8 cellular contexts compared by ENCODE assay signal in genomic region chr19:8615813-8616596, GRCh38. TPM values are rescaled to one million over a fixed set of nuclear protein-coding genes. Genes with fewer than 3 reads are reported as not detected.
DNase-seq lines count a peak whose midpoint lies in the region; ATAC-seq and TF ChIP-seq lines count a peak whose summit lies in the region.

No MANE protein-coding gene starts in this region.

- CTCF ChIA-PET in Panc1 (lab: Charles Lee): interaction anchor here (0.6 to 0.8 kb wide), 2 partner anchors 40 to 460 kb away, joined by 3 read pairs; no protein-coding TSS in a partner anchor

- TF ChIP-seq CTCF in Panc1 (IDR thresholded peaks at IDR 0.05) (peak; percentile 90), foreskin keratinocyte (conservative IDR thresholded peaks at IDR 0.05) (peak; percentile 57), psoas muscle (IDR thresholded peaks at IDR 0.05) (peak; percentile 68)

- no TSS peak for BruUV-seq in Panc1 (replicated peaks; lab: Mats Ljungman, UMichigan)

- H3K27me3 ChIP-seq in Panc1 (ENCODE audit: control insufficient read depth, insufficient read depth, low read length) (no peaks in the 10 kb centered on the region), foreskin keratinocyte (no peaks in the 10 kb centered on the region), psoas muscle (ENCODE audit: insufficient read depth in 3 of 3, low read length in 2 of 3) (peaks cover 0 to 3% (median 0%) of the 10 kb centered on the region in 3 donors)

- no peaks in the 10 kb centered on the region for H3K36me3 ChIP-seq in Panc1 (ENCODE audit: control insufficient read depth, insufficient read depth, low read length)
- H3K36me3 ChIP-seq in psoas muscle (ENCODE audit: insufficient read depth in 1 of 2, low read depth in 1 of 2): no peaks in the 10 kb centered on the region

- POLR2A ChIA-PET in Panc1 (lab: Charles Lee): interaction anchor here (0.8 kb wide), 1 partner anchor 14 kb away, joined by 3 read pairs; the partner anchor contains the start of gene NFILZ

- peaks cover 8% of the 10 kb centered on the region for H3K4me1 ChIP-seq in Panc1 (ENCODE audit: control insufficient read depth, insufficient read depth, low read length)
- no peaks in the 10 kb centered on the region for H3K4me1 ChIP-seq in foreskin keratinocyte
- H3K4me1 ChIP-seq in psoas muscle: no peaks in the 10 kb centered on the region

- WGBS in psoas muscle, 3 donors: 25 to 28% (median 25%) methylated on average over 22 to 23 of the region's 23 CpGs

- DNase-seq in activated gamma-delta T cell treated with Interleukin-2 at 50 U/mL for 16 hours: peak; percentile 49
- no peak for DNase-seq in activated gamma-delta T cell (lab: John Stamatoyannopoulos, UW)
- no peak for DNase-seq in Panc1 (ENCODE audit: low read depth, low spot score)
- peak; percentile 39 for DNase-seq in activated T-helper 1 cell treated with Interleukin-2 at 50 U/mL for 16 hours (ENCODE audit: low read depth)
- no peak for DNase-seq in foreskin keratinocyte
- DNase-seq in psoas muscle: peak; percentile 34 to 59

- peak; percentile 39; the same call in 1 of the 2 replicates for ATAC-seq in Panc1
- ATAC-seq in foreskin keratinocyte: no peak
- ATAC-seq in psoas muscle: no peak
- no peak for ATAC-seq in HG02642 (IDR thresholded peaks at IDR 0.05; ENCODE audit: poor library complexity, unreplicated experiment)
- ATAC-seq in HG03342 (IDR thresholded peaks at IDR 0.05; ENCODE audit: unreplicated experiment): no peak

- peak overlapping the region in 1 of 2 experiments; percentile 16; a peak in 1 of 4 replicates for H3K4me3 ChIP-seq in Panc1 (ENCODE audit: low read depth in 2 of 2, low read length in 2 of 2)
- no peak overlapping the region for H3K4me3 ChIP-seq in psoas muscle

- no peaks in the 10 kb centered on the region for H3K9me3 ChIP-seq in Panc1 (ENCODE audit: control insufficient read depth, insufficient read depth, low read depth, low read length)
- H3K9me3 ChIP-seq in psoas muscle: no peaks in the 10 kb centered on the region

- H3K27ac ChIP-seq in Panc1 (ENCODE audit: low read length) (no peak overlapping the region), foreskin keratinocyte (no peak overlapping the region), psoas muscle (no peak overlapping the region)

- in situ Hi-C loops in Panc1 (cut with HindIII; ENCODE audit: low pct_unique_long_range_greater_than_20kb, low sequenced_read_pairs): no loop called here

- intact Hi-C loops in Panc1 (cut with micrococcal nuclease; ENCODE audit: unreplicated experiment) (no loop called here), psoas muscle (cut with DNase I) (no loop called here)

RNA-seq across cellular contexts. Expression of gene ADAMTS10, which starts 5.5 kb away (rescaled TPM):
- total RNA-seq in Panc1 (2021; ENCODE audit: unreplicated experiment) (10.0 TPM), foreskin keratinocyte (not detected in 2 replicates), psoas muscle (1 to 10 TPM; 1.9 to 8.2 (median 3.8) TPM)
- 16.6 TPM for polyA plus RNA-seq in Panc1 (2012; ENCODE audit: insufficient read length)
- polyA plus RNA-seq in foreskin keratinocyte (not detected in 2 replicates), psoas muscle (1 to 10 TPM; 3.4 to 3.8 (median 3.4) TPM)

RNA-seq across cellular contexts. Expression of gene NFILZ, which starts 14.4 kb away (rescaled TPM):
- total RNA-seq in Panc1 (2021; ENCODE audit: unreplicated experiment) (not detected), foreskin keratinocyte (not detected in 2 replicates), psoas muscle (not detected)
- polyA plus RNA-seq in Panc1 (2012; ENCODE audit: insufficient read length): not detected
- polyA plus RNA-seq in foreskin keratinocyte (not detected in 2 replicates), psoas muscle (not detected)

RNA-seq across cellular contexts. Expression of gene MYO1F, which starts 38.8 kb away (rescaled TPM):
- total RNA-seq in Panc1 (2021; ENCODE audit: unreplicated experiment) (0.33 TPM), foreskin keratinocyte (0.07 and 0.11 TPM in 2 replicates), psoas muscle (1 to 10 TPM; 3.5 to 6.3 (median 5.2) TPM)
- polyA plus RNA-seq in Panc1 (2012; ENCODE audit: insufficient read length): 1.7 TPM
- polyA plus RNA-seq in foreskin keratinocyte (0.10 and 0.17 TPM in 2 replicates), psoas muscle (1 to 10 TPM in 2 of 3 donors, under 1 TPM in 1; 1.00 to 1.0 (median 1.0) TPM)

Comparison
In these comparisons a context has a peak if more than half of its experiments do, and no peak if none do; other contexts are left out.
1. DNase-seq: peak in activated gamma-delta T cell treated with Interleukin-2 at 50 U/mL for 16 hours (single experiment), activated T-helper 1 cell treated with Interleukin-2 at 50 U/mL for 16 hours (single experiment) and psoas muscle (2 of 2); none in activated gamma-delta T cell (single experiment), Panc1 (single experiment) and foreskin keratinocyte (0 of 2).
2. Peak in every context shown above with its lines, with median percentiles within 50 percentile points of each other: CTCF ChIP-seq.